In genomic region chr9:109098221-109098959, GRCh38 we compare ENCODE assay signal across 8 cellular contexts. TPM values are rescaled to one million over a fixed set of nuclear protein-coding genes. Genes with fewer than 3 reads are reported as not detected.
A peak's percentile ranks its signal among the peaks of the same experiment; 100 is the strongest.
DNase-seq lines count a peak whose midpoint lies in the region; ATAC-seq and TF ChIP-seq lines count a peak whose summit lies in the region.

No MANE protein-coding gene starts in this region.

- WGBS in mesenchymal stem cell, result 31% methylated on average over 2 of the region's 3 CpGs

- no peaks in the 10 kb centered on the region for H3K27me3 ChIP-seq in mesenchymal stem cell (ENCODE audit: control insufficient read depth in 1 of 2, insufficient read depth in 1 of 2, low read length in 2 of 2)

- H3K27me3 Mint-ChIP-seq in activated T-cell treated with anti-CD3 and anti-CD28 coated beads, Interleukin-2, amount 50 U/mL, for 24 hours, result no peaks in the 10 kb centered on the region
- no peaks in the 10 kb centered on the region for H3K27me3 Mint-ChIP-seq in chondrocyte (ENCODE audit: low read depth)

- peaks cover 92% of the 10 kb centered on the region for H3K4me1 Mint-ChIP-seq in activated T-cell treated with anti-CD3 and anti-CD28 coated beads, Interleukin-2, amount 50 U/mL, for 24 hours (ENCODE audit: low read depth)
- H3K4me1 Mint-ChIP-seq in chondrocyte (ENCODE audit: low read depth), result peaks cover 60% of the 10 kb centered on the region

- peak overlapping the region; percentile 19 for H3K4me2 ChIP-seq in mesenchymal stem cell (ENCODE audit: low read length, poor library complexity, severe bottlenecking)

- H3K4me3 Mint-ChIP-seq in activated T-cell treated with anti-CD3 and anti-CD28 coated beads, Interleukin-2, amount 50 U/mL, for 24 hours, result peak overlapping the region; percentile 6
- no peak overlapping the region for H3K4me3 Mint-ChIP-seq in chondrocyte (ENCODE audit: unreplicated experiment)

- no peak overlapping the region for H3K23ac ChIP-seq in mesenchymal stem cell (ENCODE audit: low read length in 2 of 2)

- DNase-seq in activated T-cell treated with anti-CD3 and anti-CD28 coated beads, Interleukin-2, amount 50 U/mL, for 24 hours, result no peak
- no peak for DNase-seq in activated T-cell treated with anti-CD3 and anti-CD28 coated beads, Interleukin-2, amount 50 U/mL, for 1 hour
- peak; percentile 92 for DNase-seq in NCI-H2171 treated with DMSO at 0.1 percent for 48 hours (lab: John Stamatoyannopoulos, UW)
- DNase-seq in chondrocyte (ENCODE audit: low spot score), result no peak
- peak; percentile 81 for DNase-seq in mesenchymal stem cell
- no peak for DNase-seq in NCI-H128 (lab: John Stamatoyannopoulos, UW; ENCODE audit: unreplicated experiment)
- no peak for DNase-seq in activated gamma-delta T cell treated with Interleukin-2 at 50 U/mL for 16 hours

- H3K36me3 Mint-ChIP-seq in activated T-cell treated with anti-CD3 and anti-CD28 coated beads, Interleukin-2, amount 50 U/mL, for 24 hours (ENCODE audit: low read depth), result peaks cover 64% of the 10 kb centered on the region
- peaks cover 6% of the 10 kb centered on the region for H3K36me3 Mint-ChIP-seq in chondrocyte (ENCODE audit: low read depth)

- H3K9me3 Mint-ChIP-seq in activated T-cell treated with anti-CD3 and anti-CD28 coated beads, Interleukin-2, amount 50 U/mL, for 24 hours, result peaks cover 4% of the 10 kb centered on the region
- H3K9me3 Mint-ChIP-seq in chondrocyte (ENCODE audit: low read depth), result peaks cover 2% of the 10 kb centered on the region

- H2BK5ac ChIP-seq in mesenchymal stem cell (ENCODE audit: low read depth, low read length, poor library complexity, severe bottlenecking), result no peak overlapping the region

- TF ChIP-seq CTCF in chondrocyte (IDR thresholded peaks at IDR 0.05), result peak; percentile 75

- no peak overlapping the region for H4K91ac ChIP-seq in mesenchymal stem cell (ENCODE audit: low read length)

- H2BK12ac ChIP-seq in mesenchymal stem cell (ENCODE audit: low read length in 2 of 2), result no peak overlapping the region

- H3K27ac Mint-ChIP-seq in activated T-cell treated with anti-CD3 and anti-CD28 coated beads, Interleukin-2, amount 50 U/mL, for 24 hours, result peak overlapping the region; percentile 71
- H3K27ac Mint-ChIP-seq in chondrocyte (ENCODE audit: unreplicated experiment), result peak overlapping the region; percentile 84

- no peak overlapping the region for H3K14ac ChIP-seq in mesenchymal stem cell (ENCODE audit: low read length in 2 of 2)

- no peak overlapping the region for H2AFZ ChIP-seq in mesenchymal stem cell (ENCODE audit: low read depth, low read length)

- H3K27ac ChIP-seq in mesenchymal stem cell (ENCODE audit: low read length, poor library complexity, severe bottlenecking), result peak overlapping the region; percentile 93

- peak overlapping the region in 1 of 2 experiments; percentile 45 for H3K4me3 ChIP-seq in mesenchymal stem cell (ENCODE audit: insufficient read depth in 1 of 2, low read depth in 1 of 2, low read length in 2 of 2)

- H3K9ac ChIP-seq in mesenchymal stem cell (ENCODE audit: low read length), result peak overlapping the region; percentile 73

- H2AK5ac ChIP-seq in mesenchymal stem cell (ENCODE audit: low read length, severe bottlenecking), result no peak overlapping the region

- H2BK120ac ChIP-seq in mesenchymal stem cell (ENCODE audit: low read depth, low read length), result no peak overlapping the region

- H3K9me3 ChIP-seq in mesenchymal stem cell (ENCODE audit: control insufficient read depth, low read length), result no peaks in the 10 kb centered on the region

- no peak overlapping the region for H3K4ac ChIP-seq in mesenchymal stem cell (ENCODE audit: low read depth in 1 of 2, low read length in 2 of 2)

- no peak for ATAC-seq in GM18519 (IDR thresholded peaks at IDR 0.05; ENCODE audit: low FRiP score, unreplicated experiment)

- peaks cover 13% of the 10 kb centered on the region for H3K79me1 ChIP-seq in mesenchymal stem cell (replicated peaks; ENCODE audit: low read length, poor library complexity, severe bottlenecking)

- H2BK15ac ChIP-seq in mesenchymal stem cell (ENCODE audit: low read depth, poor library complexity, severe bottlenecking), result no peak overlapping the region

- no peak overlapping the region for H4K8ac ChIP-seq in mesenchymal stem cell (ENCODE audit: low read length)

- peaks cover 14% of the 10 kb centered on the region for H3K4me1 ChIP-seq in mesenchymal stem cell (ENCODE audit: control insufficient read depth, insufficient read depth, low read depth, low read length)

- H3K36me3 ChIP-seq in mesenchymal stem cell (ENCODE audit: control insufficient read depth in 1 of 2, insufficient read depth in 2 of 2, low read depth in 1 of 2, low read length in 2 of 2), result peaks cover 0 to 14% of the 10 kb centered on the region in 2 experiments

- no peak overlapping the region for H3K18ac ChIP-seq in mesenchymal stem cell (ENCODE audit: low read depth in 1 of 2, low read length in 2 of 2)

RNA-seq across cellular contexts. Expression of gene TMEM245, which starts 21.4 kb away (rescaled TPM):
- 39.6 to 48.3 TPM (median 43.8 TPM) in 3 replicates for total RNA-seq in chondrocyte
- polyA plus RNA-seq in mesenchymal stem cell (2013, experiment 1 of 2), result 37.3 TPM
- polyA plus RNA-seq in mesenchymal stem cell (2013, experiment 2 of 2), result 38.3 TPM

Comparison
In these comparisons a context has a peak if more than half of its experiments do, and no peak if none do; other contexts are left out.
1. DNase-seq: peak in NCI-H2171 treated with DMSO at 0.1 percent for 48 hours (single experiment) and mesenchymal stem cell (single experiment); none in activated T-cell treated with anti-CD3 and anti-CD28 coated beads, Interleukin-2, amount 50 U/mL, for 24 hours (single experiment), activated T-cell treated with anti-CD3 and anti-CD28 coated beads, Interleukin-2, amount 50 U/mL, for 1 hour (single experiment), chondrocyte (single experiment), NCI-H128 (single experiment) and activated gamma-delta T cell treated with Interleukin-2 at 50 U/mL for 16 hours (single experiment).